Comparison of ENCODE assay signal across 1 cellular context in the genomic region with DNA sequence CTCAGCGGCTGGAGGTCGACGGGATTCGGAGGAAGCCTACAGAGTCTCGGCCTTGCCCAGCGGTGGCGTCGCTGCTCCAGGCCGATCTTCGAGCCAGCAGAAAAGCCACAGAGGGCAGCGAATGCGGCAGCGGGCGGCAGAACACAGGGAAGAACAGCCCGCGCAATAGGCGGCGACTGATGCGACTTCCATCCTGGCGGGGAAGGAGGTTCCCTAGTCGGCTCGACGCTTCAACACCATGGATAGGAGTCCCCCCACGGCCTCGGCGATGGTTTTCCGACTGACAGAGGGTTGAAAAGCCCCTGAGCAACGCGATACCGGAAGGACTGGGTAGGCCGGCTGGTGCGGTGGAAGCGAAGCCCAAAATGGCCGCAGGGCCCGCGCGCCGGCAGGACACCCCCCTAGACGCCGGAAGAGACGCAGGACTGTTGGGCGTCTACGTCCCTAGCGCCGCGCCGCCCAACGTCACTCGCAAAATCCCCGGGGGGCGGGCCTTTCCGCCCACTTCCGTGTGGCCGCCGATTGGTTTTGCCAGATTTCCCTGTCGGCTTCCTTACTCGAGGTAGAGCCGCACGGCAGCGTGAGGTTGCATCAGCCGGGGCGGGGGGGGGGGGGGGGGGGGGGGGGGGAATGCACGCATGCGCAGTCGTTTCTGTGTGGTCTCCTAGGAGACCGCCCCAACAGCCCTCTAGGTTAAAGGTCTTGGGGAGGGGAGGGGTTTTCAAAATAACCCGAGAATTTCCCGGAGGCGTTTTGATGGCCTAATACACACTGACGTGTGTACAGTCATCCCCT.
TF ChIP-seq lines count a peak whose summit lies in the region.

A gene (minus strand): TSS at position 367 of the 795 bp plus-strand sequence. CDS start 406 bp downstream, outside the sequence.

TF ChIP-seq in HEK293, 187 proteins besides CTCF, POLR2A, EP300 and RAD21 (continued from another document):
- TF ChIP-seq, protein P1, sequence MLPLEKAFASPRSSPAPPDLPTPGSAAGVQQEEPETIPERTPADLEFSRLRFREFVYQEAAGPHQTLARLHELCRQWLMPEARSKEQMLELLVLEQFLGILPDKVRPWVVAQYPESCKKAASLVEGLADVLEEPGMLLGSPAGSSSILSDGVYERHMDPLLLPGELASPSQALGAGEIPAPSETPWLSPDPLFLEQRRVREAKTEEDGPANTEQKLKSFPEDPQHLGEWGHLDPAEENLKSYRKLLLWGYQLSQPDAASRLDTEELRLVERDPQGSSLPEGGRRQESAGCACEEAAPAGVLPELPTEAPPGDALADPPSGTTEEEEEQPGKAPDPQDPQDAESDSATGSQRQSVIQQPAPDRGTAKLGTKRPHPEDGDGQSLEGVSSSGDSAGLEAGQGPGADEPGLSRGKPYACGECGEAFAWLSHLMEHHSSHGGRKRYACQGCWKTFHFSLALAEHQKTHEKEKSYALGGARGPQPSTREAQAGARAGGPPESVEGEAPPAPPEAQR (tag by site-specific recombination; IDR thresholded peaks at IDR 0.05): no peak
- no peak for TF ChIP-seq GFI1B (tag by site-specific recombination; IDR thresholded peaks at IDR 0.05)
- TF ChIP-seq ZNF777 (tag by site-specific recombination; IDR thresholded peaks at IDR 0.05; ENCODE audit: borderline replicate concordance): no peak
- no peak for TF ChIP-seq ZNF23 (tag by site-specific recombination; IDR thresholded peaks at IDR 0.05; ENCODE audit: borderline replicate concordance)
- no peak for TF ChIP-seq ZNF221 (tag by site-specific recombination; IDR thresholded peaks at IDR 0.05; ENCODE audit: borderline replicate concordance)
- TF ChIP-seq ZNF670 (tag by site-specific recombination; IDR thresholded peaks at IDR 0.05; ENCODE audit: low read depth): no peak
- TF ChIP-seq, protein P2, sequence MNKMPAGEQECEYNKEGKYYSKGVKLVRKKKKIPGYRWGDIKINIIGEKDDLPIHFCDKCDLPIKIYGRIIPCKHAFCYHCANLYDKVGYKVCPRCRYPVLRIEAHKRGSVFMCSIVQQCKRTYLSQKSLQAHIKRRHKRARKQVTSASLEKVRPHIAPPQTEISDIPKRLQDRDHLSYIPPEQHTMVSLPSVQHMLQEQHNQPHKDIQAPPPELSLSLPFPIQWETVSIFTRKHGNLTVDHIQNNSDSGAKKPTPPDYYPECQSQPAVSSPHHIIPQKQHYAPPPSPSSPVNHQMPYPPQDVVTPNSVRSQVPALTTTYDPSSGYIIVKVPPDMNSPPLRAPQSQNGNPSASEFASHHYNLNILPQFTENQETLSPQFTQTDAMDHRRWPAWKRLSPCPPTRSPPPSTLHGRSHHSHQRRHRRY (tag by site-specific recombination; IDR thresholded peaks at IDR 0.05): no peak
- no peak for TF ChIP-seq SETDB1 (IDR thresholded peaks at IDR 0.05; ENCODE audit: insufficient read length, low read length)
- TF ChIP-seq SCRT2 (tag by site-specific recombination; IDR thresholded peaks at IDR 0.05): no peak
- TF ChIP-seq, protein P3, sequence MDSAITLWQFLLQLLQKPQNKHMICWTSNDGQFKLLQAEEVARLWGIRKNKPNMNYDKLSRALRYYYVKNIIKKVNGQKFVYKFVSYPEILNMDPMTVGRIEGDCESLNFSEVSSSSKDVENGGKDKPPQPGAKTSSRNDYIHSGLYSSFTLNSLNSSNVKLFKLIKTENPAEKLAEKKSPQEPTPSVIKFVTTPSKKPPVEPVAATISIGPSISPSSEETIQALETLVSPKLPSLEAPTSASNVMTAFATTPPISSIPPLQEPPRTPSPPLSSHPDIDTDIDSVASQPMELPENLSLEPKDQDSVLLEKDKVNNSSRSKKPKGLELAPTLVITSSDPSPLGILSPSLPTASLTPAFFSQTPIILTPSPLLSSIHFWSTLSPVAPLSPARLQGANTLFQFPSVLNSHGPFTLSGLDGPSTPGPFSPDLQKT (IDR thresholded peaks at IDR 0.05; ENCODE audit: borderline replicate concordance, low read depth, low read length): peak; percentile 64; the same call in 1 of the 2 replicates
- TF ChIP-seq ZNF610 (tag by site-specific recombination; IDR thresholded peaks at IDR 0.05; ENCODE audit: borderline replicate concordance): no peak
- TF ChIP-seq KLF16 (tag by site-specific recombination; IDR thresholded peaks at IDR 0.05): peak; percentile 44; the same call in 1 of the 2 replicates
- TF ChIP-seq ZNF677 (tag by site-specific recombination; IDR thresholded peaks at IDR 0.05): no peak; the same call in none of the 2 replicates
- TF ChIP-seq ZNF341 (tag by site-specific recombination; IDR thresholded peaks at IDR 0.05; ENCODE audit: low read depth): peak; percentile 100
- no peak for TF ChIP-seq BCL11B (tag by site-specific recombination; IDR thresholded peaks at IDR 0.05; ENCODE audit: low read depth)
- no peak for TF ChIP-seq ZNF416 (tag by site-specific recombination; IDR thresholded peaks at IDR 0.05)
- no peak for TF ChIP-seq ZNF433 (tag by site-specific recombination; IDR thresholded peaks at IDR 0.05; ENCODE audit: low read depth)
- TF ChIP-seq ZNF530 (tag by site-specific recombination; IDR thresholded peaks at IDR 0.05; ENCODE audit: low read depth): no peak
- TF ChIP-seq, protein P4, sequence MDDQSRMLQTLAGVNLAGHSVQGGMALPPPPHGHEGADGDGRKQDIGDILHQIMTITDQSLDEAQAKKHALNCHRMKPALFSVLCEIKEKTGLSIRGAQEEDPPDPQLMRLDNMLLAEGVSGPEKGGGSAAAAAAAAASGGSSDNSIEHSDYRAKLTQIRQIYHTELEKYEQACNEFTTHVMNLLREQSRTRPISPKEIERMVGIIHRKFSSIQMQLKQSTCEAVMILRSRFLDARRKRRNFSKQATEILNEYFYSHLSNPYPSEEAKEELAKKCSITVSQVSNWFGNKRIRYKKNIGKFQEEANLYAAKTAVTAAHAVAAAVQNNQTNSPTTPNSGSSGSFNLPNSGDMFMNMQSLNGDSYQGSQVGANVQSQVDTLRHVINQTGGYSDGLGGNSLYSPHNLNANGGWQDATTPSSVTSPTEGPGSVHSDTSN (CRISPR knock-in tag; IDR thresholded peaks at IDR 0.05): 0 out of 2 replicates have a peak, but pooled peaks have one; percentile 20
- no peak for TF ChIP-seq ZNF544 (tag by site-specific recombination; IDR thresholded peaks at IDR 0.05)
- no peak for TF ChIP-seq ZNF138 (tag by site-specific recombination; IDR thresholded peaks at IDR 0.05; ENCODE audit: borderline replicate concordance)
- TF ChIP-seq ZNF830 (tag by site-specific recombination; IDR thresholded peaks at IDR 0.05; ENCODE audit: low read depth): no peak
- TF ChIP-seq ZNF202 (tag by site-specific recombination; IDR thresholded peaks at IDR 0.05; ENCODE audit: borderline replicate concordance): no peak
